1 cellular context compared by ENCODE assay signal in the genomic region with DNA sequence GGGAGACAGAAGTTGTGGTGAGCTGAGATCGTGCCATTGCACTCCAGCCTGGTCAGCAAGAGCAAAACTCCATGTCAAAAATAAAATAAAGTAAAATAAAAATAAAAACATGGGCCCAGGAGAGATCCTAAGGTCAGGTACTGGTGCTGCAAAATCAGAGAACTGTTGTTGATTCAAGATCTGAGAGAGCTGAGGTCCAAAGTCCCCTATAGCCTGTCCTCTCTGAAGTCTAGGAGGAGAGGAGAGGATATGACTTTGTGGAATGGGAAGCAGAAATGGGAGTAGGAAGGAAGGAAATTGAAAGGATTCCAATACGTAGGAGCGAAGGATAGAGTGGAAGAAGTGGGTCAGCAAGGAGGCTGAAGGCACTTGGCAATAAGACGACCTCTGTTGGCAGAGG.
TF ChIP-seq lines count a peak whose summit lies in the region.

No MANE protein-coding gene starts in this region.

TF ChIP-seq in HepG2, 621 proteins besides CTCF, POLR2A, EP300 and RAD21:
- TF ChIP-seq IRX3 (CRISPR knock-in tag; IDR thresholded peaks at IDR 0.05; ENCODE audit: borderline replicate concordance, low read depth), result no peak
- TF ChIP-seq, protein P1, sequence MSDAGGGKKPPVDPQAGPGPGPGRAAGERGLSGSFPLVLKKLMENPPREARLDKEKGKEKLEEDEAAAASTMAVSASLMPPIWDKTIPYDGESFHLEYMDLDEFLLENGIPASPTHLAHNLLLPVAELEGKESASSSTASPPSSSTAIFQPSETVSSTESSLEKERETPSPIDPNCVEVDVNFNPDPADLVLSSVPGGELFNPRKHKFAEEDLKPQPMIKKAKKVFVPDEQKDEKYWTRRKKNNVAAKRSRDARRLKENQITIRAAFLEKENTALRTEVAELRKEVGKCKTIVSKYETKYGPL (CRISPR knock-in tag; IDR thresholded peaks at IDR 0.05), result no peak
- TF ChIP-seq HNF4A (CRISPR knock-in tag; IDR thresholded peaks at IDR 0.05), result peak; percentile 71
